In genomic region chrX:118348186-118348810, GRCh38 we compare ENCODE assay signal across 9 cellular contexts. TPM values are rescaled to one million over a fixed set of nuclear protein-coding genes. Genes with fewer than 3 reads are reported as not detected.
DNase-seq lines count a peak whose midpoint lies in the region; ATAC-seq and TF ChIP-seq lines count a peak whose summit lies in the region.
"Had no signal": no experiment of that assay in that cellular context is flagged by ENCODE, and none has a peak within 500 bp of the region (broad histone marks: within the 10 kb centered on the region; RNA-seq: fewer than 3 reads in every experiment).

No MANE protein-coding gene starts in this region.

- DNase-seq in activated CD4-positive, alpha-beta T cell treated with anti-CD3 and anti-CD28 coated beads, Interleukin-2, amount 10 ng/mL, durations not matched to agents 24 days and 14 days: no peak
- no peak for DNase-seq in activated CD4-positive, alpha-beta T cell treated with anti-CD3 and anti-CD28 coated beads, Interleukin-2, amount 50 U/mL, for 4 hours
- DNase-seq in T-helper 17 cell (no peak), fibroblast of mammary gland (ENCODE audit: low read depth) (no peak), NCI-H1930 (lab: John Stamatoyannopoulos, UW) (no peak), A172 (ENCODE audit: low spot score) (no peak)
- no peak for DNase-seq in stimulated activated naive B cell treated with anti-CD40 and anti-IgM and Interleukin-4, amounts not matched to agents 10 μg/mL and 1 μg/mL and 100 μg/mL, for 72 hours
- DNase-seq: spleen had no signal

- intact Hi-C loops in activated CD4-positive, alpha-beta T cell treated with anti-CD3 and anti-CD28 coated beads, Interleukin-2, amount 10 ng/mL, durations not matched to agents 24 days and 14 days (cut with micrococcal nuclease): loop anchor here (5.0 to 10.0 kb wide), 3 partner anchors 44 to 1907 kb away; partner anchors contain the start of genes SOWAHD and ZBTB33

- no peaks in the 10 kb centered on the region for H3K9me3 Mint-ChIP-seq in activated CD4-positive, alpha-beta T cell treated with anti-CD3 and anti-CD28 coated beads, Interleukin-2, amount 10 ng/mL, durations not matched to agents 24 days and 14 days
- no peaks in the 10 kb centered on the region for H3K9me3 Mint-ChIP-seq in stimulated activated naive B cell treated with anti-CD40 and anti-IgM and Interleukin-4, amounts not matched to agents 10 μg/mL and 1 μg/mL and 100 μg/mL, for 72 hours

- peak overlapping the region; percentile 84 for H3K4me3 ChIP-seq in fibroblast of mammary gland (ENCODE audit: control insufficient read depth, low read depth, low read length)

- H3K4me3 Mint-ChIP-seq in activated CD4-positive, alpha-beta T cell treated with anti-CD3 and anti-CD28 coated beads, Interleukin-2, amount 10 ng/mL, durations not matched to agents 24 days and 14 days: peak overlapping the region; percentile 99
- peak overlapping the region; percentile 99 for H3K4me3 Mint-ChIP-seq in T-helper 17 cell
- peak overlapping the region; percentile 95 to 99 for H3K4me3 Mint-ChIP-seq in stimulated activated naive B cell treated with anti-CD40 and anti-IgM and Interleukin-4, amounts not matched to agents 10 μg/mL and 1 μg/mL and 100 μg/mL, for 72 hours

- no peak for ATAC-seq in T-helper 17 cell
- ATAC-seq in stimulated activated naive B cell treated with anti-CD40 and anti-IgM and Interleukin-4, amounts not matched to agents 10 μg/mL and 1 μg/mL and 100 μg/mL, for 72 hours (replicated peaks): no peak
- ATAC-seq in HG03108 (IDR thresholded peaks at IDR 0.05; ENCODE audit: unreplicated experiment): no peak

- H3K36me3 Mint-ChIP-seq in activated CD4-positive, alpha-beta T cell treated with anti-CD3 and anti-CD28 coated beads, Interleukin-2, amount 10 ng/mL, durations not matched to agents 24 days and 14 days (ENCODE audit: low read depth): peaks cover 2% of the 10 kb centered on the region
- peaks cover 2% of the 10 kb centered on the region for H3K36me3 Mint-ChIP-seq in T-helper 17 cell (ENCODE audit: low read depth)
- peaks cover 1 to 6% of the 10 kb centered on the region in 2 donors for H3K36me3 Mint-ChIP-seq in stimulated activated naive B cell treated with anti-CD40 and anti-IgM and Interleukin-4, amounts not matched to agents 10 μg/mL and 1 μg/mL and 100 μg/mL, for 72 hours

- no peaks in the 10 kb centered on the region for H3K9me3 ChIP-seq in T-helper 17 cell (ENCODE audit: control insufficient read depth, low read length, poor library complexity, severe bottlenecking)
- H3K9me3 ChIP-seq: spleen had no signal

- TF ChIP-seq CTCF in fibroblast of mammary gland (conservative IDR thresholded peaks at IDR 0.05; ENCODE audit: control insufficient read depth, insufficient read depth, low read depth, low read length): no peak

- no peaks in the 10 kb centered on the region for H3K27me3 Mint-ChIP-seq in activated CD4-positive, alpha-beta T cell treated with anti-CD3 and anti-CD28 coated beads, Interleukin-2, amount 10 ng/mL, durations not matched to agents 24 days and 14 days
- H3K27me3 Mint-ChIP-seq in T-helper 17 cell: no peaks in the 10 kb centered on the region
- H3K27me3 Mint-ChIP-seq in stimulated activated naive B cell treated with anti-CD40 and anti-IgM and Interleukin-4, amounts not matched to agents 10 μg/mL and 1 μg/mL and 100 μg/mL, for 72 hours: no peaks in the 10 kb centered on the region

- H3K27ac Mint-ChIP-seq in activated CD4-positive, alpha-beta T cell treated with anti-CD3 and anti-CD28 coated beads, Interleukin-2, amount 10 ng/mL, durations not matched to agents 24 days and 14 days: peak overlapping the region; percentile 96
- peak overlapping the region; percentile 97 for H3K27ac Mint-ChIP-seq in T-helper 17 cell
- no peak overlapping the region for H3K27ac Mint-ChIP-seq in stimulated activated naive B cell treated with anti-CD40 and anti-IgM and Interleukin-4, amounts not matched to agents 10 μg/mL and 1 μg/mL and 100 μg/mL, for 72 hours

- H3K4me1 Mint-ChIP-seq in activated CD4-positive, alpha-beta T cell treated with anti-CD3 and anti-CD28 coated beads, Interleukin-2, amount 10 ng/mL, durations not matched to agents 24 days and 14 days: peaks cover 39% of the 10 kb centered on the region
- H3K4me1 Mint-ChIP-seq in T-helper 17 cell: peaks cover 30% of the 10 kb centered on the region
- peaks cover 12 to 30% of the 10 kb centered on the region in 2 donors for H3K4me1 Mint-ChIP-seq in stimulated activated naive B cell treated with anti-CD40 and anti-IgM and Interleukin-4, amounts not matched to agents 10 μg/mL and 1 μg/mL and 100 μg/mL, for 72 hours

RNA-seq across cellular contexts. Expression of gene WDR44, which starts 2.4 kb away (rescaled TPM):
- total RNA-seq in activated CD4-positive, alpha-beta T cell treated with anti-CD3 and anti-CD28 coated beads, Interleukin-2, amount 10 ng/mL, durations not matched to agents 24 days and 14 days: 10.3 and 11.0 TPM in 2 replicates
- 10 to 100 TPM; 15.4 to 18.0 TPM for total RNA-seq in T-helper 17 cell
- total RNA-seq in A172 (2014; rRNA removed; shearing (Covaris generic)): 5.5 and 6.2 TPM in 2 replicates
